Comparison of ENCODE assay signal across 8 cellular contexts in the genomic region with DNA sequence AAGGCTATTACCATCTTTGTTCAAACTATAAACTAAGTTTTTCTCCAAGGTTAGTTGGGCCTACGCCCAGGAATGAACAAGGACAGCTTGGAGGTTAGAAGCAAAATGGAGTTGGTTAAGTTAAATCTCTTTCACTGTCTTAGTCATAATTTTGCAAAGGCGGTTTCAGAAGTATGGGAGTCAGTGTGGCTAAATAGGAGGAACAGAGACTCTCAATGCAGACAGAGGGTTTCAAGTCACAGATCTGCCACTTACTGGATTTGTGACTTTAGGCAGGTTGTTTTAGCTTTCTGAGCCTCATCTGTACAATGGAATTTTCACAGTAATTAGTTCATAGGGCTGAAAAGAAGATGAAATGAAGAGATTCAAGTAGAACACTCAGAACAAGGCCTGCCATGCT.
DNase-seq lines count a peak whose midpoint lies in the region; ATAC-seq and FAIRE-seq lines count a peak whose summit lies in the region.
"Not testable (repeated sequence)": the region's sequence is repeated elsewhere in the genome, so short reads cannot be mapped to it uniquely, and the experiment has no call there.

No MANE protein-coding gene starts in this region.

- not testable (repeated sequence) for H3K4me3 Mint-ChIP-seq in stimulated activated naive B cell treated with anti-CD40 and anti-IgM and Interleukin-4, amounts not matched to agents 10 μg/mL and 1 μg/mL and 100 μg/mL, for 72 hours

- not testable (repeated sequence) for H3K27me3 Mint-ChIP-seq in stimulated activated naive B cell treated with anti-CD40 and anti-IgM and Interleukin-4, amounts not matched to agents 10 μg/mL and 1 μg/mL and 100 μg/mL, for 72 hours

- ATAC-seq in GM18517 (IDR thresholded peaks at IDR 0.05; ENCODE audit: unreplicated experiment): peak; percentile 74
- peak; percentile 85 for ATAC-seq in GM21390 (IDR thresholded peaks at IDR 0.05; ENCODE audit: unreplicated experiment)
- peak; percentile 82 for ATAC-seq in HG02642 (IDR thresholded peaks at IDR 0.05; ENCODE audit: poor library complexity, unreplicated experiment)
- ATAC-seq in HG02981 (IDR thresholded peaks at IDR 0.05; ENCODE audit: unreplicated experiment): peak; percentile 65
- ATAC-seq in HG03280 (IDR thresholded peaks at IDR 0.05; ENCODE audit: unreplicated experiment): peak; percentile 71
- peak; percentile 53 for ATAC-seq in HG03575 (IDR thresholded peaks at IDR 0.05; ENCODE audit: extremely low read depth, insufficient number of reproducible peaks, low FRiP score, unreplicated experiment)
- ATAC-seq in stimulated activated naive B cell treated with anti-CD40 and anti-IgM and Interleukin-4, amounts not matched to agents 10 μg/mL and 1 μg/mL and 100 μg/mL, for 72 hours (replicated peaks): peak; percentile 31 to 79

- H3K36me3 Mint-ChIP-seq in stimulated activated naive B cell treated with anti-CD40 and anti-IgM and Interleukin-4, amounts not matched to agents 10 μg/mL and 1 μg/mL and 100 μg/mL, for 72 hours: not testable (repeated sequence)

- not testable (repeated sequence) for H3K4me1 Mint-ChIP-seq in stimulated activated naive B cell treated with anti-CD40 and anti-IgM and Interleukin-4, amounts not matched to agents 10 μg/mL and 1 μg/mL and 100 μg/mL, for 72 hours

- H3K27ac Mint-ChIP-seq in stimulated activated naive B cell treated with anti-CD40 and anti-IgM and Interleukin-4, amounts not matched to agents 10 μg/mL and 1 μg/mL and 100 μg/mL, for 72 hours: not testable (repeated sequence)

- peak; percentile 99 for FAIRE-seq in GM19239 (lab: Jason Lieb, UNC)

- H3K9me3 Mint-ChIP-seq in stimulated activated naive B cell treated with anti-CD40 and anti-IgM and Interleukin-4, amounts not matched to agents 10 μg/mL and 1 μg/mL and 100 μg/mL, for 72 hours: not testable (repeated sequence)

- DNase-seq in GM19239 (ENCODE audit: insufficient read length, low spot score); stimulated activated naive B cell treated with anti-CD40 and anti-IgM and Interleukin-4, amounts not matched to agents 10 μg/mL and 1 μg/mL and 100 μg/mL, for 72 hours: not testable (repeated sequence)
